In genomic region chr11:123696183-123696582, GRCh38 we compare ENCODE assay signal across 30 cellular contexts. TPM values are rescaled to one million over a fixed set of nuclear protein-coding genes. Genes with fewer than 3 reads are reported as not detected.
DNase-seq lines count a peak whose midpoint lies in the region; ATAC-seq, FAIRE-seq and TF ChIP-seq lines count a peak whose summit lies in the region.
"Had no signal": no experiment of that assay in that cellular context is flagged by ENCODE, and none has a peak within 500 bp of the region (broad histone marks: within the 10 kb centered on the region; RNA-seq: fewer than 3 reads in every experiment).

No MANE protein-coding gene starts in this region.

- POLR2A ChIA-PET in HepG2 (lab: Yijun Ruan, JAX), result no interaction called here
- POLR2A ChIA-PET in WTC11 (lab: Charles Lee), result interaction anchor here (0.5 kb wide), 1 partner anchor 43 kb away, joined by 3 read pairs; no protein-coding TSS in a partner anchor

- TF ChIP-seq EP300 in HepG2 (IDR thresholded peaks at IDR 0.05; ENCODE audit: low read depth in 2 of 2, low read length in 2 of 2), result no peak
- TF ChIP-seq EP300 in HepG2 (CRISPR knock-in tag; IDR thresholded peaks at IDR 0.05; ENCODE audit: borderline replicate concordance), result no peak

- H3K79me2 ChIP-seq in HepG2 (ENCODE audit: insufficient read depth, low read length) (no peaks in the 10 kb centered on the region), mammary epithelial cell (ENCODE audit: insufficient read depth, low read length) (no peaks in the 10 kb centered on the region)

- H3K9me3 Mint-ChIP-seq in WTC11, result no peaks in the 10 kb centered on the region
- H3K9me3 Mint-ChIP-seq: activated CD4-positive, alpha-beta T cell treated with anti-CD3 and anti-CD28 coated beads, Interleukin-2, amount 10 ng/mL, durations not matched to agents 7 days and 5 days; activated naive CD8-positive, alpha-beta T cell treated with anti-CD3 and anti-CD28 coated beads, Interleukin-2, amount 50 U/mL, for 24 hours; activated T-cell treated with anti-CD3 and anti-CD28 coated beads, Interleukin-2, amount 50 U/mL, for 4 hours had no signal

- in situ Hi-C loops in HepG2 (cut with HindIII; ENCODE audit: extremely low pct_ligation_motif_present, low pct_unique_long_range_greater_than_20kb) (no loop called here), mammary epithelial cell (cut with MboI; ENCODE audit: low sequenced_read_pairs in 2 of 2) (no loop called here)

- H3K27ac ChIP-seq in HepG2 (ENCODE audit: extremely low read length, insufficient read depth, low read length) (no peak overlapping the region), right lobe of liver (no peak overlapping the region), mammary epithelial cell (ENCODE audit: insufficient read depth, low read depth, low read length) (no peak overlapping the region)
- H3K27ac ChIP-seq: heart right ventricle, neutrophil, prostate gland, thyroid gland had no signal

- no peaks in the 10 kb centered on the region for H3K27me3 Mint-ChIP-seq in WTC11 (ENCODE audit: low read depth)

- H2AFZ ChIP-seq in HepG2 (ENCODE audit: low read length) (no peak overlapping the region), mammary epithelial cell (ENCODE audit: low read depth, low read length) (no peak overlapping the region)

- no peaks in the 10 kb centered on the region for H3K36me3 Mint-ChIP-seq in WTC11

- TF ChIP-seq CTCF in HepG2 (CRISPR knock-in tag; IDR thresholded peaks at IDR 0.05), result no peak
- TF ChIP-seq CTCF in right lobe of liver (IDR thresholded peaks at IDR 0.05), result no peak
- TF ChIP-seq CTCF in mammary epithelial cell (conservative IDR thresholded peaks at IDR 0.05 in 1 of 2, IDR thresholded peaks at IDR 0.05 in 1 of 2; ENCODE audit: extremely low read depth in 1 of 2, insufficient read depth in 1 of 2, low read depth in 1 of 2, low read length in 2 of 2), result peak in 1 of 2 donors; percentile 18
- no peak for TF ChIP-seq CTCF in WTC11 (IDR thresholded peaks at IDR 0.05)

- DNase-seq in HepG2 (ENCODE audit: low spot score) (no peak), right lobe of liver (no peak), mammary epithelial cell (peak; percentile 25), iris pigment epithelial cell (ENCODE audit: low read depth) (peak; percentile 11), NCI-H774 (lab: John Stamatoyannopoulos, UW) (no peak), superior temporal gyrus (ENCODE audit: extremely low spot score) (no peak), WTC11 (ENCODE audit: low spot score) (no peak)
- DNase-seq: activated CD4-positive, alpha-beta T cell treated with anti-CD3 and anti-CD28 coated beads, Interleukin-2, amount 10 ng/mL, durations not matched to agents 7 days and 5 days; activated gamma-delta T cell treated with Interleukin-2 at 50 U/mL for 16 hours; activated naive CD8-positive, alpha-beta T cell treated with anti-CD3 and anti-CD28 coated beads, Interleukin-2, amount 50 U/mL, for 24 hours; activated T-cell treated with anti-CD3 and anti-CD28 coated beads, Interleukin-2, amount 50 U/mL, for 4 hours; heart right ventricle; NCI-H1048; NCI-H187 treated with DMSO at 0.1 percent for 48 hours; NCI-H2171 treated with DMSO at 0.1 percent for 48 hours; NCI-H510A treated with DMSO at 0.1 percent for 48 hours; SHP77; stimulated activated naive CD8-positive, alpha-beta T cell treated with anti-CD3 and anti-CD28 coated beads, Interleukin-15, Interleukin-2, amounts not matched to agents 100 U/mL and 50 U/mL, for 24 hours; T-helper 9 cell; thyroid gland had no signal

- dilution Hi-C loops in mammary epithelial cell (cut with HindIII; ENCODE audit: low sequenced_read_pairs), result no loop called here

- no peaks in the 10 kb centered on the region for H3K36me3 ChIP-seq in HepG2 (replicated peaks in 1 of 2; ENCODE audit: control insufficient read depth in 1 of 2, insufficient read depth in 2 of 2, low read length in 2 of 2)
- H3K36me3 ChIP-seq in right lobe of liver, result no peaks in the 10 kb centered on the region
- no peaks in the 10 kb centered on the region for H3K36me3 ChIP-seq in mammary epithelial cell (ENCODE audit: insufficient read depth, low read length)
- H3K36me3 ChIP-seq: HAP-1, heart right ventricle, neutrophil, prostate gland, thyroid gland had no signal

- CTCF ChIA-PET in HepG2 (lab: Yijun Ruan, JAX; ENCODE audit: low intra/inter-chr PET ratio, low total read pairs), result no interaction called here
- CTCF ChIA-PET in mammary epithelial cell (lab: Charles Lee; ENCODE audit: low non-redundant PET), result no interaction called here
- CTCF ChIA-PET in WTC11 (lab: Charles Lee), result no interaction called here

- BruUV-seq in HepG2 (replicated peaks; lab: Mats Ljungman, UMichigan) (no TSS peak), mammary epithelial cell (replicated peaks; lab: Mats Ljungman, UMichigan) (no TSS peak)

- H3K4me2 ChIP-seq in HepG2 (ENCODE audit: low read depth, low read length), result no peak overlapping the region
- no peak overlapping the region for H3K4me2 ChIP-seq in mammary epithelial cell (ENCODE audit: insufficient read depth, low read depth, low read length)

- no peak for ATAC-seq in HepG2
- no peak for ATAC-seq in right lobe of liver
- ATAC-seq in WTC11, result no peak
- ATAC-seq in GM21576 (IDR thresholded peaks at IDR 0.05; ENCODE audit: unreplicated experiment), result no peak
- ATAC-seq: activated naive CD8-positive, alpha-beta T cell treated with anti-CD3 and anti-CD28 coated beads, Interleukin-2, amount 50 U/mL, for 24 hours; activated T-cell treated with anti-CD3 and anti-CD28 coated beads, Interleukin-2, amount 50 U/mL, for 4 hours; heart right ventricle; stimulated activated naive CD8-positive, alpha-beta T cell treated with anti-CD3 and anti-CD28 coated beads, Interleukin-15, Interleukin-2, amounts not matched to agents 100 U/mL and 50 U/mL, for 24 hours had no signal

- TF ChIP-seq POLR2A in HepG2 (IDR thresholded peaks at IDR 0.05; ENCODE audit: insufficient read depth in 1 of 2, low read depth in 2 of 2, low read length in 2 of 2), result no peak
- TF ChIP-seq POLR2A in right lobe of liver (IDR thresholded peaks at IDR 0.05), result no peak

- no peak for TF ChIP-seq RAD21 in HepG2 (CRISPR knock-in tag; IDR thresholded peaks at IDR 0.05)

- H3K4me3 Mint-ChIP-seq in WTC11, result no peak overlapping the region
- H3K4me3 Mint-ChIP-seq: activated CD4-positive, alpha-beta T cell treated with anti-CD3 and anti-CD28 coated beads, Interleukin-2, amount 10 ng/mL, durations not matched to agents 7 days and 5 days; activated naive CD8-positive, alpha-beta T cell treated with anti-CD3 and anti-CD28 coated beads, Interleukin-2, amount 50 U/mL, for 24 hours; activated T-cell treated with anti-CD3 and anti-CD28 coated beads, Interleukin-2, amount 50 U/mL, for 4 hours had no signal

- no peak overlapping the region for H3K9ac ChIP-seq in HepG2 (ENCODE audit: insufficient read depth, low read depth, low read length)
- H3K9ac ChIP-seq in mammary epithelial cell (ENCODE audit: insufficient read depth, low read length), result no peak overlapping the region

- H3K27me3 ChIP-seq in HepG2 (ENCODE audit: control insufficient read depth in 1 of 2, insufficient read depth in 2 of 2, low read length in 2 of 2) (peaks cover 0 to 6% of the 10 kb centered on the region in 2 experiments; a peak in 1 of 5 replicates), right lobe of liver (no peaks in the 10 kb centered on the region), mammary epithelial cell (ENCODE audit: insufficient read depth, low read length) (no peaks in the 10 kb centered on the region)
- H3K27me3 ChIP-seq: thyroid gland had no signal

- intact Hi-C loops in HepG2 (cut with micrococcal nuclease; ENCODE audit: unreplicated experiment), result no loop called here
- intact Hi-C loops in right lobe of liver (cut with DNase I), result no loop called here
- intact Hi-C loops in mammary epithelial cell (cut with micrococcal nuclease), result no loop called here

- no peak for FAIRE-seq in HepG2 (lab: Jason Lieb, UNC)
- FAIRE-seq: A204.1, endothelial cell of umbilical vein, G401.6 had no signal

- H3K4me1 ChIP-seq in HepG2 (ENCODE audit: insufficient read depth, low read length) (no peaks in the 10 kb centered on the region), right lobe of liver (no peaks in the 10 kb centered on the region), mammary epithelial cell (ENCODE audit: insufficient read depth, low read length) (no peaks in the 10 kb centered on the region)
- H3K4me1 ChIP-seq: HAP-1, heart right ventricle, prostate gland, thyroid gland had no signal

- H3K4me3 ChIP-seq in HepG2 (replicated peaks in 1 of 3; ENCODE audit: insufficient read depth in 1 of 3, low read depth in 2 of 3, low read length in 3 of 3) (no peak overlapping the region), right lobe of liver (no peak overlapping the region), mammary epithelial cell (replicated peaks in 1 of 3; ENCODE audit: insufficient read depth in 1 of 3, low read depth in 2 of 3, low read length in 3 of 3) (no peak overlapping the region)
- H3K4me3 ChIP-seq: HAP-1, heart right ventricle, lung, prostate gland, thyroid gland had no signal

- no peak overlapping the region for H3K27ac Mint-ChIP-seq in WTC11
- H3K27ac Mint-ChIP-seq: activated CD4-positive, alpha-beta T cell treated with anti-CD3 and anti-CD28 coated beads, Interleukin-2, amount 10 ng/mL, durations not matched to agents 7 days and 5 days; activated naive CD8-positive, alpha-beta T cell treated with anti-CD3 and anti-CD28 coated beads, Interleukin-2, amount 50 U/mL, for 24 hours had no signal

- 25% methylated on average over 2 of the region's 2 CpGs for WGBS in HepG2 (ENCODE audit: low lambda C conversion rate)
- 76% methylated on average over 2 of the region's 2 CpGs for WGBS in right lobe of liver (ENCODE audit: insufficient coverage, low coverage, low lambda C conversion rate, missing lambda C conversion rate)
- 66% methylated on average over 2 of the region's 2 CpGs for WGBS in mammary epithelial cell (ENCODE audit: low coverage, missing lambda C conversion rate)

- no peaks in the 10 kb centered on the region for H3K9me3 ChIP-seq in HepG2 (ENCODE audit: low read length)
- H3K9me3 ChIP-seq in right lobe of liver, result no peaks in the 10 kb centered on the region
- H3K9me3 ChIP-seq in mammary epithelial cell (replicated peaks; ENCODE audit: insufficient read depth, low read length), result no peaks in the 10 kb centered on the region
- H3K9me3 ChIP-seq: HAP-1, heart right ventricle, neutrophil, prostate gland, thyroid gland had no signal

- no peaks in the 10 kb centered on the region for H3K4me1 Mint-ChIP-seq in WTC11
- H3K4me1 Mint-ChIP-seq: activated CD4-positive, alpha-beta T cell treated with anti-CD3 and anti-CD28 coated beads, Interleukin-2, amount 10 ng/mL, durations not matched to agents 7 days and 5 days; activated naive CD8-positive, alpha-beta T cell treated with anti-CD3 and anti-CD28 coated beads, Interleukin-2, amount 50 U/mL, for 24 hours had no signal

- no peaks in the 10 kb centered on the region for H4K20me1 ChIP-seq in HepG2 (ENCODE audit: insufficient read depth, low read length)
- no peaks in the 10 kb centered on the region for H4K20me1 ChIP-seq in mammary epithelial cell (ENCODE audit: insufficient read depth, low read length)

RNA-seq across cellular contexts. Expression of gene SCN3B, which starts 41.8 kb away (rescaled TPM):
- 0.07 TPM in 1 of 2 replicates, not detected in the other for total RNA-seq in HepG2 (2016; rRNA removed; fragmentation: Illumina TruSeq; extraction: Trizol)
- not detected in 2 replicates for total RNA-seq in HepG2 (2016; cell fraction: cytosol; rRNA removed; fragmentation: Illumina TruSeq; extraction: Trizol; ENCODE audit: low read depth)
- 0.11 TPM in 1 of 2 replicates, not detected in the other for total RNA-seq in HepG2 (2016; cell fraction: insoluble cytoplasmic fraction; rRNA removed; fragmentation: Illumina TruSeq; extraction: Trizol)
- 0.03 TPM in 1 of 2 replicates, not detected in the other for total RNA-seq in HepG2 (2016; cell fraction: membrane; rRNA removed; fragmentation: Illumina TruSeq; extraction: Trizol)
- not detected in 2 replicates for total RNA-seq in HepG2 (2016; cell fraction: nucleus; rRNA removed; fragmentation: Illumina TruSeq; extraction: Trizol)
- 0.05 and 0.11 TPM in 2 replicates for polyA plus RNA-seq in HepG2 (2011; rRNA removed)
- 0.04 and 0.07 TPM in 2 replicates for polyA plus RNA-seq in HepG2 (2011; cell fraction: cytosol; rRNA removed)
- 0.06 and 0.07 TPM in 2 replicates for polyA plus RNA-seq in HepG2 (2011; cell fraction: nucleus; rRNA removed)
- 0.05 and 0.07 TPM in 2 replicates for polyA plus RNA-seq in HepG2 (2012)
- polyA plus RNA-seq in HepG2 (2016; cell fraction: cytosol; fragmentation: Illumina TruSeq; extraction: Trizol; ENCODE audit: low read depth), result not detected in 2 replicates
- not detected in 2 replicates for polyA plus RNA-seq in HepG2 (2016; cell fraction: insoluble cytoplasmic fraction; fragmentation: Illumina TruSeq; extraction: Trizol; ENCODE audit: low read depth)
- not detected in 2 replicates for polyA plus RNA-seq in HepG2 (2016; cell fraction: membrane; fragmentation: Illumina TruSeq; extraction: Trizol; ENCODE audit: low read depth)
- polyA plus RNA-seq in HepG2 (2016; cell fraction: nucleus; fragmentation: Illumina TruSeq; extraction: Trizol; ENCODE audit: insufficient read depth, low read depth), result 0.11 and 0.40 TPM in 2 replicates
- polyA minus RNA-seq in HepG2 (2011; rRNA and poly(A)+ RNA removed; ENCODE audit: low replicate concordance), result 0.05 TPM in 1 of 2 replicates, not detected in the other
- 0.20 TPM in 1 of 2 replicates, not detected in the other for polyA minus RNA-seq in HepG2 (2011; cell fraction: cytosol; rRNA and poly(A)+ RNA removed)
- 0.12 and 0.52 TPM in 2 replicates for polyA minus RNA-seq in HepG2 (2011; cell fraction: nucleus; rRNA and poly(A)+ RNA removed)
- total RNA-seq in right lobe of liver, result under 1 TPM in 5 of 6 experiments, not detected in 1; 0.04 to 0.20 (median 0.09) TPM
- total RNA-seq in mammary epithelial cell, result 1 to 10 TPM in 1 of 2 donors, under 1 TPM in 1; 0.31 to 1.2 TPM
- polyA plus RNA-seq in mammary epithelial cell, result 0.15 TPM
- polyA minus RNA-seq in mammary epithelial cell, result 0.16 TPM
- 0.37 to 0.79 TPM (median 0.71 TPM) in 3 replicates for total RNA-seq in WTC11 (2021)
- total RNA-seq: activated CD4-positive, alpha-beta T cell treated with anti-CD3 and anti-CD28 coated beads, Interleukin-2, amount 10 ng/mL, durations not matched to agents 7 days and 5 days; activated T-cell treated with anti-CD3 and anti-CD28 coated beads, Interleukin-2, amount 50 U/mL, for 4 hours had no signal

RNA-seq across cellular contexts. Expression of gene ZNF202, which starts 45.3 kb away (rescaled TPM):
- total RNA-seq in HepG2 (2016; rRNA removed; fragmentation: Illumina TruSeq; extraction: Trizol), result 7.0 and 7.7 TPM in 2 replicates
- 1.9 and 2.1 TPM in 2 replicates for total RNA-seq in HepG2 (2016; cell fraction: cytosol; rRNA removed; fragmentation: Illumina TruSeq; extraction: Trizol; ENCODE audit: low read depth)
- total RNA-seq in HepG2 (2016; cell fraction: insoluble cytoplasmic fraction; rRNA removed; fragmentation: Illumina TruSeq; extraction: Trizol), result 6.8 and 9.5 TPM in 2 replicates
- 4.8 and 5.3 TPM in 2 replicates for total RNA-seq in HepG2 (2016; cell fraction: membrane; rRNA removed; fragmentation: Illumina TruSeq; extraction: Trizol)
- total RNA-seq in HepG2 (2016; cell fraction: nucleus; rRNA removed; fragmentation: Illumina TruSeq; extraction: Trizol), result 17.0 and 19.4 TPM in 2 replicates
- polyA plus RNA-seq in HepG2 (2011; rRNA removed), result 7.9 and 8.9 TPM in 2 replicates
- polyA plus RNA-seq in HepG2 (2011; cell fraction: cytosol; rRNA removed), result 4.0 and 4.4 TPM in 2 replicates
- polyA plus RNA-seq in HepG2 (2011; cell fraction: nucleus; rRNA removed), result 21.2 and 23.5 TPM in 2 replicates
- polyA plus RNA-seq in HepG2 (2012), result 6.6 and 7.0 TPM in 2 replicates
- polyA plus RNA-seq in HepG2 (2016; cell fraction: cytosol; fragmentation: Illumina TruSeq; extraction: Trizol; ENCODE audit: low read depth), result 1.4 and 1.8 TPM in 2 replicates
- 8.9 and 9.7 TPM in 2 replicates for polyA plus RNA-seq in HepG2 (2016; cell fraction: insoluble cytoplasmic fraction; fragmentation: Illumina TruSeq; extraction: Trizol; ENCODE audit: low read depth)
- 3.3 and 4.2 TPM in 2 replicates for polyA plus RNA-seq in HepG2 (2016; cell fraction: membrane; fragmentation: Illumina TruSeq; extraction: Trizol; ENCODE audit: low read depth)
- polyA plus RNA-seq in HepG2 (2016; cell fraction: nucleus; fragmentation: Illumina TruSeq; extraction: Trizol; ENCODE audit: insufficient read depth, low read depth), result 42.0 and 44.3 TPM in 2 replicates
- 6.7 and 6.8 TPM in 2 replicates for polyA minus RNA-seq in HepG2 (2011; rRNA and poly(A)+ RNA removed; ENCODE audit: low replicate concordance)
- 2.2 and 4.4 TPM in 2 replicates for polyA minus RNA-seq in HepG2 (2011; cell fraction: cytosol; rRNA and poly(A)+ RNA removed)
- polyA minus RNA-seq in HepG2 (2011; cell fraction: nucleus; rRNA and poly(A)+ RNA removed), result 32.9 and 35.7 TPM in 2 replicates
- total RNA-seq in right lobe of liver, result 1 to 10 TPM; 2.0 to 4.0 (median 2.7) TPM
- total RNA-seq in mammary epithelial cell, result 10 to 100 TPM in 1 of 2 donors, 1 to 10 TPM in 1; 6.7 to 19.3 TPM
- 9.3 TPM for polyA plus RNA-seq in mammary epithelial cell
- polyA minus RNA-seq in mammary epithelial cell, result 8.6 TPM
- 29.9 to 33.3 TPM (median 32.4 TPM) in 3 replicates for total RNA-seq in WTC11 (2021)

RNA-seq across cellular contexts. Expression of gene OR6X1, which starts 58.1 kb away (rescaled TPM):
- total RNA-seq in HepG2 (2016; rRNA removed; fragmentation: Illumina TruSeq; extraction: Trizol) (not detected in 2 replicates), right lobe of liver (not detected), mammary epithelial cell (not detected), WTC11 (2021) (not detected in 3 replicates)
- not detected in 2 replicates for total RNA-seq in HepG2 (2016; cell fraction: cytosol; rRNA removed; fragmentation: Illumina TruSeq; extraction: Trizol; ENCODE audit: low read depth)
- not detected in 2 replicates for total RNA-seq in HepG2 (2016; cell fraction: insoluble cytoplasmic fraction; rRNA removed; fragmentation: Illumina TruSeq; extraction: Trizol)
- total RNA-seq in HepG2 (2016; cell fraction: membrane; rRNA removed; fragmentation: Illumina TruSeq; extraction: Trizol), result not detected in 2 replicates
- not detected in 2 replicates for total RNA-seq in HepG2 (2016; cell fraction: nucleus; rRNA removed; fragmentation: Illumina TruSeq; extraction: Trizol)
- polyA plus RNA-seq in HepG2 (2011; rRNA removed) (not detected in 2 replicates), mammary epithelial cell (not detected)
- not detected in 2 replicates for polyA plus RNA-seq in HepG2 (2011; cell fraction: cytosol; rRNA removed)
- not detected in 2 replicates for polyA plus RNA-seq in HepG2 (2011; cell fraction: nucleus; rRNA removed)
- not detected in 2 replicates for polyA plus RNA-seq in HepG2 (2012)
- polyA plus RNA-seq in HepG2 (2016; cell fraction: cytosol; fragmentation: Illumina TruSeq; extraction: Trizol; ENCODE audit: low read depth), result not detected in 2 replicates
- polyA plus RNA-seq in HepG2 (2016; cell fraction: insoluble cytoplasmic fraction; fragmentation: Illumina TruSeq; extraction: Trizol; ENCODE audit: low read depth), result not detected in 2 replicates
- polyA plus RNA-seq in HepG2 (2016; cell fraction: membrane; fragmentation: Illumina TruSeq; extraction: Trizol; ENCODE audit: low read depth), result not detected in 2 replicates
- polyA plus RNA-seq in HepG2 (2016; cell fraction: nucleus; fragmentation: Illumina TruSeq; extraction: Trizol; ENCODE audit: insufficient read depth, low read depth), result not detected in 2 replicates
- polyA minus RNA-seq in HepG2 (2011; rRNA and poly(A)+ RNA removed; ENCODE audit: low replicate concordance), result not detected in 2 replicates
- polyA minus RNA-seq in HepG2 (2011; cell fraction: cytosol; rRNA and poly(A)+ RNA removed), result not detected in 2 replicates
- not detected in 2 replicates for polyA minus RNA-seq in HepG2 (2011; cell fraction: nucleus; rRNA and poly(A)+ RNA removed)
- polyA minus RNA-seq in mammary epithelial cell, result not detected
- total RNA-seq: activated CD4-positive, alpha-beta T cell treated with anti-CD3 and anti-CD28 coated beads, Interleukin-2, amount 10 ng/mL, durations not matched to agents 7 days and 5 days; activated T-cell treated with anti-CD3 and anti-CD28 coated beads, Interleukin-2, amount 50 U/mL, for 4 hours; cerebellum; endothelial cell of umbilical vein; fibroblast of villous mesenchyme; heart right ventricle; lung; prostate gland; thyroid gland had no signal
- polyA plus RNA-seq: endothelial cell of umbilical vein, heart right ventricle, lung had no signal

Comparison
In these comparisons a context has a peak if more than half of its experiments do, and no peak if none do; other contexts are left out.
1. DNase-seq: peak in mammary epithelial cell (single experiment) and iris pigment epithelial cell (single experiment); none in HepG2 (single experiment), right lobe of liver (0 of 3), NCI-H774 (single experiment), superior temporal gyrus (single experiment) and WTC11 (single experiment).